In genomic region chr4:176290520-176290919, GRCh38 we compare ENCODE assay signal across 24 cellular contexts. TPM values are rescaled to one million over a fixed set of nuclear protein-coding genes. Genes with fewer than 3 reads are reported as not detected.
"Had no signal": no experiment of that assay in that cellular context is flagged by ENCODE, and none has a peak within 500 bp of the region (broad histone marks: within the 10 kb centered on the region; RNA-seq: fewer than 3 reads in every experiment).

No MANE protein-coding gene starts in this region.

- H3K27me3 Mint-ChIP-seq: IgD-negative memory B cell had no signal

- H3K9me3 ChIP-seq: SK-N-SH had no signal

- H3K27ac Mint-ChIP-seq: IgD-negative memory B cell had no signal

- H3K36me3 Mint-ChIP-seq: IgD-negative memory B cell had no signal

- H3K4me2 ChIP-seq: SK-N-SH had no signal

- ATAC-seq: Panc1, PC-3 had no signal

- H3K9me3 Mint-ChIP-seq: IgD-negative memory B cell had no signal

- H3K9ac ChIP-seq: SK-N-SH had no signal

- DNase-seq: KBM-7, MV-4-11, NCI-H1048, NCI-H1105, NCI-H1417, NCI-H1436 treated with DMSO at 0.1 percent for 48 hours, NCI-H1694, NCI-H187 treated with DMSO at 0.1 percent for 48 hours, NCI-H2029 treated with DMSO at 0.1 percent for 48 hours, NCI-H2171 treated with DMSO at 0.1 percent for 48 hours, NCI-H345, NCI-H446 treated with DMSO at 0.1 percent for 48 hours, NCI-H510A treated with DMSO at 0.1 percent for 48 hours, NCI-H526, PC-3, SHP77, SK-N-SH, SW 1271 had no signal

- H3K4me3 Mint-ChIP-seq: IgD-negative memory B cell had no signal

- FAIRE-seq: HTR-8/SVneo had no signal

- H3K27ac ChIP-seq: HL-60, RWPE1 had no signal

RNA-seq across cellular contexts. Expression of gene ASB5, which starts 21.5 kb away (rescaled TPM):
- total RNA-seq: MCF 10A, PC-3 had no signal
- polyA plus RNA-seq: IgD-negative memory B cell had no signal
